Comparison of ENCODE assay signal across 26 cellular contexts in genomic region chr3:52472239-52472783, GRCh38. TPM values are rescaled to one million over a fixed set of nuclear protein-coding genes. Genes with fewer than 3 reads are reported as not detected.
DNase-seq lines count a peak whose midpoint lies in the region; ATAC-seq and TF ChIP-seq lines count a peak whose summit lies in the region.
"Had no signal": no experiment of that assay in that cellular context is flagged by ENCODE, and none has a peak within 500 bp of the region (broad histone marks: within the 10 kb centered on the region; RNA-seq: fewer than 3 reads in every experiment).

No MANE protein-coding gene starts in this region.

- H3K4me3 ChIP-seq in right atrium auricular region (no peak overlapping the region), left ventricle myocardium inferior (no peak overlapping the region), upper lobe of right lung (no peak overlapping the region), vagina (no peak overlapping the region), Caco-2 (ENCODE audit: low read depth, low read length) (no peak overlapping the region)
- H3K4me3 ChIP-seq: ascending aorta, tibial artery had no signal

- no peaks in the 10 kb centered on the region for H3K9me3 ChIP-seq in right atrium auricular region
- H3K9me3 ChIP-seq in left ventricle myocardium inferior (replicated peaks), result no peaks in the 10 kb centered on the region
- H3K9me3 ChIP-seq in upper lobe of right lung, result no peaks in the 10 kb centered on the region
- H3K9me3 ChIP-seq in vagina, result no peaks in the 10 kb centered on the region
- no peaks in the 10 kb centered on the region for H3K9me3 ChIP-seq in Caco-2
- H3K9me3 ChIP-seq: ascending aorta, tibial artery had no signal

- DNase-seq in Right ventricle myocardium inferior (ENCODE audit: missing footprints), result peak; percentile 41
- DNase-seq in right atrium auricular region (ENCODE audit: low spot score), result no peak
- DNase-seq in RWPE1 (ENCODE audit: low spot score), result no peak
- no peak for DNase-seq in left ventricle myocardium inferior
- DNase-seq in upper lobe of right lung, result peak; percentile 52
- DNase-seq in vagina (ENCODE audit: extremely low spot score in 2 of 2), result no peak
- no peak for DNase-seq in SHP77 (lab: John Stamatoyannopoulos, UW)
- DNase-seq in Caco-2, result no peak
- DNase-seq: COR-L47; DMS79; NCI-H1694 treated with DMSO at 0.1 percent for 48 hours; NCI-H2171 treated with DMSO at 0.1 percent for 48 hours; NCI-H524; NK-92 treated with Interleukin-12 subunit alpha and Interleukin-12 subunit beta, amount 100 ng/mL, for 24 hours; occipital lobe had no signal

- peaks cover 64% of the 10 kb centered on the region for H3K36me3 ChIP-seq in right atrium auricular region
- H3K36me3 ChIP-seq in left ventricle myocardium inferior, result peaks cover 63% of the 10 kb centered on the region
- H3K36me3 ChIP-seq in upper lobe of right lung, result peaks cover 55% of the 10 kb centered on the region
- H3K36me3 ChIP-seq in vagina, result peaks cover 0 to 58% of the 10 kb centered on the region in 2 donors
- H3K36me3 ChIP-seq in Caco-2 (ENCODE audit: control insufficient read depth, insufficient read depth, low read length), result peaks cover 4% of the 10 kb centered on the region

- TF ChIP-seq CTCF in right atrium auricular region (IDR thresholded peaks at IDR 0.05) (no peak), RWPE1 (conservative IDR thresholded peaks at IDR 0.05; ENCODE audit: low read depth) (peak; percentile 39; the same call in 1 of the 2 replicates), left ventricle myocardium inferior (IDR thresholded peaks at IDR 0.05; ENCODE audit: borderline replicate concordance) (no peak), upper lobe of right lung (IDR thresholded peaks at IDR 0.05) (no peak), vagina (IDR thresholded peaks at IDR 0.05) (no peak), Caco-2 (IDR thresholded peaks at IDR 0.05; ENCODE audit: insufficient read depth in 1 of 2, low read depth in 1 of 2, low read length in 1 of 2, severe bottlenecking in 1 of 2, unreplicated experiment in 1 of 2) (no peak)

- CTCF ChIA-PET in RWPE1 (lab: Yijun Ruan, JAX) (interaction anchor here (0.7 kb wide), 2 partner anchors 16 to 17 kb away, joined by 4 to 5 read pairs; no protein-coding TSS in a partner anchor), Caco-2 (lab: Charles Lee) (no interaction called here)

- ATAC-seq in Right ventricle myocardium inferior (no peak), upper lobe of right lung (no peak)

- no peaks in the 10 kb centered on the region for H3K9me3 Mint-ChIP-seq in Caco-2 (ENCODE audit: unreplicated experiment)
- H3K9me3 Mint-ChIP-seq: activated CD4-positive, alpha-beta T cell treated with anti-CD3 and anti-CD28 coated beads, Interleukin-2, amount 10 ng/mL, durations not matched to agents 24 days and 14 days; activated naive CD4-positive, alpha-beta T cell treated with anti-CD3 and anti-CD28 coated beads, Interleukin-2, amount 50 U/mL, for 24 hours; activated T-helper 1 cell treated with anti-CD3 and anti-CD28 coated beads, Interleukin-12 subunit alpha, Interleukin-12 subunit beta, Interleukin-2, Interleukin-4 antibody, amounts not matched to agents 30 ng/mL and 10 ng/mL and 1 ng/mL, durations not matched to agents 14 hours and 24 hours and 36 hours; central memory CD8-positive, alpha-beta T cell; stimulated activated naive CD8-positive, alpha-beta T cell treated with anti-CD3 and anti-CD28 coated beads, Interleukin-15, Interleukin-2, amounts not matched to agents 100 ng/mL and 50 ng/mL, for 24 hours had no signal

- no peaks in the 10 kb centered on the region for H3K4me1 Mint-ChIP-seq in Caco-2 (ENCODE audit: low read depth, unreplicated experiment)
- H3K4me1 Mint-ChIP-seq: B cell had no signal

- H3K27me3 ChIP-seq in right atrium auricular region (no peaks in the 10 kb centered on the region), left ventricle myocardium inferior (ENCODE audit: low read depth) (no peaks in the 10 kb centered on the region), upper lobe of right lung (no peaks in the 10 kb centered on the region), vagina (no peaks in the 10 kb centered on the region), Caco-2 (replicated peaks; ENCODE audit: control insufficient read depth, insufficient read depth, low read length) (no peaks in the 10 kb centered on the region)
- H3K27me3 ChIP-seq: ascending aorta, tibial artery had no signal

- intact Hi-C loops in Right ventricle myocardium inferior (cut with DNase I) (loop anchor here (2.0 to 5.0 kb wide), 3 partner anchors 64 to 210 kb away; partner anchors contain the start of gene UQCC5), left ventricle myocardium inferior (cut with micrococcal nuclease) (loop anchor here (10.0 kb wide), 1 partner anchor 72 kb away; no protein-coding TSS in a partner anchor), upper lobe of right lung (cut with DNase I) (loop anchor here (10.0 kb wide), 1 partner anchor 52 kb away; no protein-coding TSS in a partner anchor), vagina (cut with DNase I) (loop anchor here (10.0 kb wide), 1 partner anchor 62 kb away; the partner anchor contains the start of genes NT5DC2 and UQCC5), Caco-2 (cut with micrococcal nuclease; ENCODE audit: unreplicated experiment) (no loop called here)

- no peak overlapping the region for H3K27ac Mint-ChIP-seq in Caco-2 (ENCODE audit: unreplicated experiment)
- H3K27ac Mint-ChIP-seq: activated CD4-positive, alpha-beta T cell treated with anti-CD3 and anti-CD28 coated beads, Interleukin-2, amount 10 ng/mL, durations not matched to agents 24 days and 14 days; activated naive CD4-positive, alpha-beta T cell treated with anti-CD3 and anti-CD28 coated beads, Interleukin-2, amount 50 U/mL, for 24 hours; activated T-helper 1 cell treated with anti-CD3 and anti-CD28 coated beads, Interleukin-12 subunit alpha, Interleukin-12 subunit beta, Interleukin-2, Interleukin-4 antibody, amounts not matched to agents 30 ng/mL and 10 ng/mL and 1 ng/mL, durations not matched to agents 14 hours and 24 hours and 36 hours; B cell; stimulated activated naive CD8-positive, alpha-beta T cell treated with anti-CD3 and anti-CD28 coated beads, Interleukin-15, Interleukin-2, amounts not matched to agents 100 ng/mL and 50 ng/mL, for 24 hours had no signal

- POLR2A ChIA-PET in RWPE1 (lab: Yijun Ruan, JAX; ENCODE audit: low non-redundant PET), result no interaction called here
- POLR2A ChIA-PET in Caco-2 (lab: Charles Lee), result no interaction called here

- peaks cover 0 to 32% of the 10 kb centered on the region in 2 donors for H3K4me1 ChIP-seq in right atrium auricular region
- peaks cover 56% of the 10 kb centered on the region for H3K4me1 ChIP-seq in left ventricle myocardium inferior
- H3K4me1 ChIP-seq in upper lobe of right lung, result peaks cover 20% of the 10 kb centered on the region
- peaks cover 10% of the 10 kb centered on the region for H3K4me1 ChIP-seq in vagina
- no peaks in the 10 kb centered on the region for H3K4me1 ChIP-seq in Caco-2

- peaks cover 56% of the 10 kb centered on the region for H3K36me3 Mint-ChIP-seq in Caco-2 (ENCODE audit: insufficient read depth, unreplicated experiment)
- H3K36me3 Mint-ChIP-seq: activated naive CD4-positive, alpha-beta T cell treated with anti-CD3 and anti-CD28 coated beads, Interleukin-2, amount 50 U/mL, for 24 hours had no signal

- no peaks in the 10 kb centered on the region for H3K27me3 Mint-ChIP-seq in Caco-2 (ENCODE audit: insufficient read depth, unreplicated experiment)
- H3K27me3 Mint-ChIP-seq: activated CD4-positive, alpha-beta T cell treated with anti-CD3 and anti-CD28 coated beads, Interleukin-2, amount 10 ng/mL, durations not matched to agents 24 days and 14 days; activated naive CD4-positive, alpha-beta T cell treated with anti-CD3 and anti-CD28 coated beads, Interleukin-2, amount 50 U/mL, for 24 hours; B cell; central memory CD8-positive, alpha-beta T cell; stimulated activated naive CD8-positive, alpha-beta T cell treated with anti-CD3 and anti-CD28 coated beads, Interleukin-15, Interleukin-2, amounts not matched to agents 100 ng/mL and 50 ng/mL, for 24 hours had no signal

- TF ChIP-seq POLR2A in vagina (IDR thresholded peaks at IDR 0.05), result no peak

- BruUV-seq in Caco-2 (replicated peaks; lab: Mats Ljungman, UMichigan), result no TSS peak

- peak overlapping the region in 1 of 2 donors; percentile 62 for H3K27ac ChIP-seq in right atrium auricular region
- peak overlapping the region; percentile 73 for H3K27ac ChIP-seq in RWPE1
- H3K27ac ChIP-seq in left ventricle myocardium inferior (replicated peaks), result peak overlapping the region; percentile 75
- H3K27ac ChIP-seq in upper lobe of right lung, result no peak overlapping the region
- no peak overlapping the region for H3K27ac ChIP-seq in vagina
- H3K27ac ChIP-seq: ascending aorta, tibial artery had no signal

- H3K4me3 Mint-ChIP-seq in Caco-2 (ENCODE audit: unreplicated experiment), result no peak overlapping the region
- H3K4me3 Mint-ChIP-seq: activated CD4-positive, alpha-beta T cell treated with anti-CD3 and anti-CD28 coated beads, Interleukin-2, amount 10 ng/mL, durations not matched to agents 24 days and 14 days; activated naive CD4-positive, alpha-beta T cell treated with anti-CD3 and anti-CD28 coated beads, Interleukin-2, amount 50 U/mL, for 24 hours; activated T-helper 1 cell treated with anti-CD3 and anti-CD28 coated beads, Interleukin-12 subunit alpha, Interleukin-12 subunit beta, Interleukin-2, Interleukin-4 antibody, amounts not matched to agents 30 ng/mL and 10 ng/mL and 1 ng/mL, durations not matched to agents 14 hours and 24 hours and 36 hours; B cell; central memory CD8-positive, alpha-beta T cell; stimulated activated naive CD8-positive, alpha-beta T cell treated with anti-CD3 and anti-CD28 coated beads, Interleukin-15, Interleukin-2, amounts not matched to agents 100 ng/mL and 50 ng/mL, for 24 hours had no signal

RNA-seq across cellular contexts. Expression of gene NISCH, which starts 16.9 kb away (rescaled TPM):
- total RNA-seq in Right ventricle myocardium inferior, result 45.6 TPM
- total RNA-seq in right atrium auricular region, result 10 to 100 TPM; 29.2 to 49.6 TPM
- 44.3 TPM for total RNA-seq in left ventricle myocardium inferior
- total RNA-seq in upper lobe of right lung, result 94.6 TPM
- total RNA-seq in vagina, result 103 TPM
- total RNA-seq in Caco-2 (2022), result 61.1 and 62.2 TPM in 2 replicates

RNA-seq across cellular contexts. Expression of gene TNNC1, which starts 18.5 kb away (rescaled TPM):
- total RNA-seq in Right ventricle myocardium inferior (9,051 TPM), right atrium auricular region (1,000 to 10,000 TPM; 4,697 to 8,249 TPM), left ventricle myocardium inferior (8,962 TPM), upper lobe of right lung (88.9 TPM), vagina (1.7 TPM), Caco-2 (2022) (36.1 and 40.5 TPM in 2 replicates)
- total RNA-seq: A673, occipital lobe, RPMI7951 had no signal

RNA-seq across cellular contexts. Expression of gene STAB1, which starts 22.8 kb away (rescaled TPM):
- total RNA-seq in Right ventricle myocardium inferior (88.1 TPM), right atrium auricular region (10 to 100 TPM; 46.5 to 62.6 TPM), left ventricle myocardium inferior (67.2 TPM), upper lobe of right lung (152 TPM), vagina (124 TPM), Caco-2 (2022) (0.39 and 0.63 TPM in 2 replicates)

RNA-seq across cellular contexts. Expression of gene SEMA3G, which starts 27.4 kb away (rescaled TPM):
- total RNA-seq in Right ventricle myocardium inferior, result 12.3 TPM
- total RNA-seq in right atrium auricular region, result 10 to 100 TPM; 11.8 to 12.6 TPM
- 9.2 TPM for total RNA-seq in left ventricle myocardium inferior
- 27.6 TPM for total RNA-seq in upper lobe of right lung
- 8.3 TPM for total RNA-seq in vagina
- 0.28 and 0.32 TPM in 2 replicates for total RNA-seq in Caco-2 (2022)
- total RNA-seq: A673, fibroblast of villous mesenchyme had no signal

Comparison
In these comparisons a context has a peak if more than half of its experiments do, and no peak if none do; other contexts are left out.
1. DNase-seq: peak in Right ventricle myocardium inferior (single experiment) and upper lobe of right lung (single experiment); none in right atrium auricular region (single experiment), RWPE1 (single experiment), left ventricle myocardium inferior (single experiment), vagina (0 of 2), SHP77 (0 of 2) and Caco-2 (0 of 2).
2. H3K27ac ChIP-seq: peak in RWPE1 (single experiment) and left ventricle myocardium inferior (single experiment); none in upper lobe of right lung (single experiment) and vagina (single experiment).
3. RNA of gene TNNC1, which starts 18.5 kb away (total RNA-seq): 9,051 TPM in Right ventricle myocardium inferior (single experiment), 8,962 TPM in left ventricle myocardium inferior (single experiment) and 4,697 to 8,249 TPM in right atrium auricular region; 88.9 TPM in upper lobe of right lung (single experiment), 36.1 to 40.5 TPM in Caco-2 and 1.7 TPM in vagina (single experiment); every median in the first group is over 10 times any median in the second.
4. RNA of gene STAB1, which starts 22.8 kb away (total RNA-seq): 152 TPM in upper lobe of right lung (single experiment), 124 TPM in vagina (single experiment), 88.1 TPM in Right ventricle myocardium inferior (single experiment), 67.2 TPM in left ventricle myocardium inferior (single experiment) and 46.5 to 62.6 TPM in right atrium auricular region; 0.39 to 0.63 TPM in Caco-2; every median in the first group is over 10 times any median in the second.